In the genomic region with DNA sequence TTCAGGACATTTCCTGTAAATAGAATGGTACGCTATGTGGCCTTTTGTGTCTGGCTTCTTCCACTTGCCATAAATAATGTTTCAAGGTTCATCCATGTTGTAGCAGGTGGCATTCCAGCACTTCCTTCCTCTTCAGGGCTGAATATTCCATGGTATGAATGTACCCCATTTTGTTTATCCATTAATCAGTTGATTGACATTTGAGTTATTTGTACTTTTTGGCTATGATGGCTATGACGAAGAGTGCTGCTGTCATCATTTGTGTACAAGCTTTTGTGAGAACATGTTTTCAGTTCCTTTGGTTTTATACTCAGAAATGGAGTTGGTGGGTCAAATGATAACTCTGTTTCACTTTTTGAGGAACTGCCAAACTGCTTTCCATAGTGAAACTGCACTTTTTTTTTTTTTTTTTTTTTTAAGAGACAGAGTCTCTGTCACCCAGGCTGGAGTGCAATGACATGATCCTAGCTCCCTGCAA, we compare ENCODE assay signal across 9 cellular contexts. TPM values are rescaled to one million over a fixed set of nuclear protein-coding genes. Genes with fewer than 3 reads are reported as not detected.
DNase-seq lines count a peak whose midpoint lies in the region; ATAC-seq lines count a peak whose summit lies in the region.
"Had no signal": no experiment of that assay in that cellular context is flagged by ENCODE, and none has a peak within 500 bp of the region (broad histone marks: within the 10 kb centered on the region; RNA-seq: fewer than 3 reads in every experiment).

No MANE protein-coding gene starts in this region.

- POLR2A ChIA-PET in T-cell (lab: Charles Lee), result no interaction called here

- H3K9me3 Mint-ChIP-seq in activated CD4-positive, alpha-beta T cell treated with anti-CD3 and anti-CD28 coated beads, Interleukin-2, amount 10 ng/mL, durations not matched to agents 24 days and 14 days, result no peaks in the 10 kb centered on the region
- no peaks in the 10 kb centered on the region for H3K9me3 Mint-ChIP-seq in T-cell

- intact Hi-C loops in activated CD4-positive, alpha-beta T cell treated with anti-CD3 and anti-CD28 coated beads, Interleukin-2, amount 10 ng/mL, durations not matched to agents 24 days and 14 days (cut with micrococcal nuclease), result loop anchor here (2.0 kb wide), 1 partner anchor 87 kb away; a partner anchor contains a TSS
- intact Hi-C loops in sciatic nerve (cut with DNase I), result no loop called here

- peak overlapping the region; percentile 36 for H3K4me3 Mint-ChIP-seq in activated CD4-positive, alpha-beta T cell treated with anti-CD3 and anti-CD28 coated beads, Interleukin-2, amount 10 ng/mL, durations not matched to agents 24 days and 14 days
- H3K4me3 Mint-ChIP-seq in T-cell, result no peak overlapping the region

- H3K27ac Mint-ChIP-seq in activated CD4-positive, alpha-beta T cell treated with anti-CD3 and anti-CD28 coated beads, Interleukin-2, amount 10 ng/mL, durations not matched to agents 24 days and 14 days, result peak overlapping the region; percentile 83
- no peak overlapping the region for H3K27ac Mint-ChIP-seq in T-cell

- no peaks in the 10 kb centered on the region for H3K27me3 Mint-ChIP-seq in activated CD4-positive, alpha-beta T cell treated with anti-CD3 and anti-CD28 coated beads, Interleukin-2, amount 10 ng/mL, durations not matched to agents 24 days and 14 days
- no peaks in the 10 kb centered on the region for H3K27me3 Mint-ChIP-seq in T-cell

- DNase-seq in activated CD4-positive, alpha-beta T cell treated with anti-CD3 and anti-CD28 coated beads, Interleukin-2, amount 10 ng/mL, durations not matched to agents 24 days and 14 days, result peak; percentile 69
- DNase-seq in activated CD4-positive, alpha-beta T cell treated with anti-CD3 and anti-CD28 coated beads, Interleukin-2, amount 50 U/mL, for 48 hours, result no peak
- peak; percentile 78 for DNase-seq in SIG-M5 treated with dmso at 0.1 percent for 504 hours (lab: John Stamatoyannopoulos, UW; ENCODE audit: unreplicated experiment)
- DNase-seq in sciatic nerve (ENCODE audit: low spot score), result no peak
- no peak for DNase-seq in T-cell
- DNase-seq in anterior cingulate cortex (lab: John Stamatoyannopoulos, UW), result no peak
- DNase-seq in nucleus accumbens (lab: John Stamatoyannopoulos, UW), result no peak
- DNase-seq: thyroid gland had no signal

- ATAC-seq in HG02943 (IDR thresholded peaks at IDR 0.05; ENCODE audit: low read depth, unreplicated experiment) (peak; percentile 54), sciatic nerve (peak; percentile 67), T-cell (replicated peaks in 1 of 4) (no peak)

- peaks cover 4% of the 10 kb centered on the region for H3K4me1 Mint-ChIP-seq in activated CD4-positive, alpha-beta T cell treated with anti-CD3 and anti-CD28 coated beads, Interleukin-2, amount 10 ng/mL, durations not matched to agents 24 days and 14 days
- H3K4me1 Mint-ChIP-seq in T-cell, result peaks cover 0 to 3% (median 0%) of the 10 kb centered on the region in 3 donors

- H3K36me3 Mint-ChIP-seq in activated CD4-positive, alpha-beta T cell treated with anti-CD3 and anti-CD28 coated beads, Interleukin-2, amount 10 ng/mL, durations not matched to agents 24 days and 14 days (ENCODE audit: low read depth), result no peaks in the 10 kb centered on the region
- no peaks in the 10 kb centered on the region for H3K36me3 Mint-ChIP-seq in T-cell

- CTCF ChIA-PET in T-cell (lab: Charles Lee), result interaction anchor here (0.6 to 0.7 kb wide), 3 partner anchors 25 to 1075 kb away, joined by 3 to 6 read pairs (median 4); no protein-coding TSS in a partner anchor

RNA-seq across cellular contexts. Expression of a gene that starts 6.5 kb away (rescaled TPM):
- total RNA-seq in activated CD4-positive, alpha-beta T cell treated with anti-CD3 and anti-CD28 coated beads, Interleukin-2, amount 10 ng/mL, durations not matched to agents 24 days and 14 days, result 78.0 and 80.5 TPM in 2 replicates
- total RNA-seq in sciatic nerve (80.8 TPM), T-cell (10 to 100 TPM in 1 of 5 donors, 1 to 10 TPM in 4; 3.5 to 10.8 (median 8.5) TPM)

RNA-seq across cellular contexts. Expression of a gene that starts 45.0 kb away (rescaled TPM):
- 30.3 and 30.5 TPM in 2 replicates for total RNA-seq in activated CD4-positive, alpha-beta T cell treated with anti-CD3 and anti-CD28 coated beads, Interleukin-2, amount 10 ng/mL, durations not matched to agents 24 days and 14 days
- total RNA-seq in sciatic nerve (10.3 TPM), T-cell (10 to 100 TPM; 33.7 to 49.7 (median 42.4) TPM)

RNA-seq across cellular contexts. Expression of a gene that starts 45.2 kb away (rescaled TPM):
- total RNA-seq in activated CD4-positive, alpha-beta T cell treated with anti-CD3 and anti-CD28 coated beads, Interleukin-2, amount 10 ng/mL, durations not matched to agents 24 days and 14 days, result 87.1 and 90.3 TPM in 2 replicates
- 22.9 TPM for total RNA-seq in sciatic nerve
- 100 to 1,000 TPM in 1 of 5 donors, 10 to 100 TPM in 4; 48.5 to 105 (median 56.3) TPM for total RNA-seq in T-cell

Comparison
In these comparisons a context has a peak if more than half of its experiments do, and no peak if none do; other contexts are left out.
1. DNase-seq: peak in activated CD4-positive, alpha-beta T cell treated with anti-CD3 and anti-CD28 coated beads, Interleukin-2, amount 10 ng/mL, durations not matched to agents 24 days and 14 days (single experiment) and SIG-M5 treated with dmso at 0.1 percent for 504 hours (single experiment); none in activated CD4-positive, alpha-beta T cell treated with anti-CD3 and anti-CD28 coated beads, Interleukin-2, amount 50 U/mL, for 48 hours (0 of 2), sciatic nerve (single experiment), T-cell (0 of 34), anterior cingulate cortex (0 of 58) and nucleus accumbens (0 of 56).
2. ATAC-seq: peak in HG02943 (single experiment) and sciatic nerve (single experiment); none in T-cell (0 of 4).